ENCODE assay signal across 23 cellular contexts in the genomic region with DNA sequence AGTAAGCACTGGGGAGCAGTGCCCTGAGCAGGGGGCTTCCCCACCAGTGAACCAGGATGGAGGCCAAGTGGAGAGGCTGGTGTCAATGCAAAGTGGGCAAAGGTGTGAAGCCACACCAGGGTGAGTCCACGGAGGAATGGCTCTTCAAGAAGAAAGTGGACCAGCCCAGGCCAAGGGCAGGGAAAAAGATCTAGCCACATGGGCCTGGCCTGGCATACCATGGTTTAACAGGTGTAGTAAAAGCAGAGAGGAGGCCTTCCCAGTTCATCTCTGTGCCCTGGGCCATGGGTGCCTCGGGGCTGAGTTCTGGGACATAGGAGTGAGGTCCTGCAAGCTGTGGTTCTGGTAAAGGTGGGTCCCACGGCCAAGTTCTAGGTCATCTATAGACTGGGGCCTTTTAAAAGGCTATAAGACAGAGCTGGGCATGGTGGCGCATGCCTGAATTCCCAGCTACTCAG.
DNase-seq lines count a peak whose midpoint lies in the region; ATAC-seq and TF ChIP-seq lines count a peak whose summit lies in the region.
"Had no signal": no experiment of that assay in that cellular context is flagged by ENCODE, and none has a peak within 500 bp of the region (broad histone marks: within the 10 kb centered on the region; RNA-seq: fewer than 3 reads in every experiment).

No MANE protein-coding gene starts in this region.

- peaks cover 6% of the 10 kb centered on the region for H3K36me3 Mint-ChIP-seq in nephron progenitor cell (ENCODE audit: low read depth)

- H3K4me3 Mint-ChIP-seq in nephron progenitor cell = no peak overlapping the region
- H3K4me3 Mint-ChIP-seq: CD4-positive, alpha-beta memory T cell had no signal

- H3K27ac ChIP-seq in colonic mucosa = no peak overlapping the region
- H3K27ac ChIP-seq in RWPE1 = no peak overlapping the region
- H3K27ac ChIP-seq: BLaER1 treated with 17β-estradiol and CSF1 and Interleukin-3, amounts not matched to agents 10 nM and 100 nM had no signal

- POLR2A ChIA-PET in RWPE1 (lab: Yijun Ruan, JAX; ENCODE audit: low non-redundant PET) = no interaction called here

- no peaks in the 10 kb centered on the region for H3K36me3 ChIP-seq in colonic mucosa
- H3K36me3 ChIP-seq: BLaER1 treated with 17β-estradiol and CSF1 and Interleukin-3, amounts not matched to agents 10 nM and 100 nM; MG63 had no signal

- H3K4me1 ChIP-seq in colonic mucosa = no peaks in the 10 kb centered on the region
- H3K4me1 ChIP-seq: Caco-2 had no signal

- DNase-seq in activated CD8-positive, alpha-beta memory T cell treated with anti-CD3 and anti-CD28 coated beads for 24 hours = peak; percentile 41
- DNase-seq in activated CD8-positive, alpha-beta memory T cell treated with anti-CD3 and anti-CD28 coated beads, Interleukin-2, amount 50 U/mL, for 4 hours = no peak
- DNase-seq in colonic mucosa = peak; percentile 12
- DNase-seq in nephron progenitor cell = no peak
- DNase-seq in ureter (ENCODE audit: low spot score) = peak; percentile 32
- DNase-seq in RWPE1 (ENCODE audit: low spot score) = no peak
- DNase-seq: 8988T; Caco-2; CD4-positive, alpha-beta memory T cell; DMS79 treated with DMSO at 0.1 percent for 48 hours; H7; MG63; NCI-H1048; NCI-H1417 treated with DMSO at 0.1 percent for 48 hours; NCI-H187; NCI-H446; NCI-H526; OCI-M1 had no signal

- H3K9ac ChIP-seq in colonic mucosa (ENCODE audit: low read depth in 2 of 2, low read length in 2 of 2) = no peak overlapping the region
- H3K9ac ChIP-seq: BLaER1 treated with 17β-estradiol and CSF1 and Interleukin-3, amounts not matched to agents 10 nM and 100 nM had no signal

- no peak for ATAC-seq in HG03565 (IDR thresholded peaks at IDR 0.05; ENCODE audit: unreplicated experiment)
- ATAC-seq: GM12878, K562, Right ventricle myocardium inferior had no signal

- intact Hi-C loops in colonic mucosa (cut with DNase I) = no loop called here

- H3K27me3 Mint-ChIP-seq in nephron progenitor cell (ENCODE audit: low read depth, poor library complexity) = peaks cover 10% of the 10 kb centered on the region
- H3K27me3 Mint-ChIP-seq: CD4-positive, alpha-beta memory T cell had no signal

- H3K27me3 ChIP-seq in colonic mucosa = no peaks in the 10 kb centered on the region
- H3K27me3 ChIP-seq: BLaER1 treated with 17β-estradiol and CSF1 and Interleukin-3, amounts not matched to agents 10 nM and 100 nM; MG63 had no signal

- CTCF ChIA-PET in RWPE1 (lab: Yijun Ruan, JAX) = interaction anchor here (0.6 kb wide), 1 partner anchor 55 kb away, joined by 4 read pairs; no protein-coding TSS in a partner anchor

- H3K9me3 ChIP-seq in colonic mucosa = no peaks in the 10 kb centered on the region
- H3K9me3 ChIP-seq: BLaER1 treated with 17β-estradiol and CSF1 and Interleukin-3, amounts not matched to agents 10 nM and 100 nM; Caco-2; MG63 had no signal

- H3K9me3 Mint-ChIP-seq in nephron progenitor cell = no peaks in the 10 kb centered on the region
- H3K9me3 Mint-ChIP-seq: CD4-positive, alpha-beta memory T cell had no signal

- no peak overlapping the region for H3K4me3 ChIP-seq in colonic mucosa
- H3K4me3 ChIP-seq: BLaER1 treated with 17β-estradiol and CSF1 and Interleukin-3, amounts not matched to agents 10 nM and 100 nM; GM12878; K562; MG63 had no signal

- TF ChIP-seq CTCF in colonic mucosa (IDR thresholded peaks at IDR 0.05) (no peak), nephron progenitor cell (IDR thresholded peaks at IDR 0.05) (no peak), RWPE1 (conservative IDR thresholded peaks at IDR 0.05; ENCODE audit: low read depth) (no peak)

- H3K27ac Mint-ChIP-seq in nephron progenitor cell = peak overlapping the region; percentile 22

- peaks cover 86% of the 10 kb centered on the region for H3K4me1 Mint-ChIP-seq in nephron progenitor cell
- H3K4me1 Mint-ChIP-seq: CD4-positive, alpha-beta memory T cell had no signal

Comparison
In these comparisons a context has a peak if more than half of its experiments do, and no peak if none do; other contexts are left out.
1. DNase-seq: peak in activated CD8-positive, alpha-beta memory T cell treated with anti-CD3 and anti-CD28 coated beads for 24 hours (single experiment), colonic mucosa (single experiment) and ureter (single experiment); none in activated CD8-positive, alpha-beta memory T cell treated with anti-CD3 and anti-CD28 coated beads, Interleukin-2, amount 50 U/mL, for 4 hours (single experiment), nephron progenitor cell (single experiment) and RWPE1 (single experiment).